In genomic region chr6:90187437-90188049, GRCh38 we compare ENCODE assay signal across 9 cellular contexts.
DNase-seq lines count a peak whose midpoint lies in the region; ATAC-seq and TF ChIP-seq lines count a peak whose summit lies in the region.
"Had no signal": no experiment of that assay in that cellular context is flagged by ENCODE, and none has a peak within 500 bp of the region (broad histone marks: within the 10 kb centered on the region; RNA-seq: fewer than 3 reads in every experiment).

No MANE protein-coding gene starts in this region.

- H3K9ac ChIP-seq in PC-3 (ENCODE audit: low read length) (no peak overlapping the region), fibroblast of lung (ENCODE audit: insufficient read depth, low read length) (no peak overlapping the region)

- no peaks in the 10 kb centered on the region for H3K27me3 ChIP-seq in PC-3 (ENCODE audit: low read length)
- no peaks in the 10 kb centered on the region for H3K27me3 ChIP-seq in fibroblast of lung (ENCODE audit: control insufficient read depth, insufficient read depth, low read length)
- no peaks in the 10 kb centered on the region for H3K27me3 ChIP-seq in osteoblast (ENCODE audit: insufficient read depth, low read length)
- no peaks in the 10 kb centered on the region for H3K27me3 ChIP-seq in Caco-2 (replicated peaks; ENCODE audit: control insufficient read depth, insufficient read depth, low read length)

- H3K27ac ChIP-seq in PC-3 (ENCODE audit: low read length) (no peak overlapping the region), fibroblast of lung (ENCODE audit: insufficient read depth, low read length) (no peak overlapping the region), osteoblast (ENCODE audit: low read depth, low read length) (no peak overlapping the region)

- no peak overlapping the region for H3K4me3 Mint-ChIP-seq in Caco-2 (ENCODE audit: unreplicated experiment)

- H3K9me2 ChIP-seq in PC-3 (replicated peaks; ENCODE audit: low read length), result no peaks in the 10 kb centered on the region

- 0 out of 2 replicates have a peak overlapping the region, but pooled peaks have one; percentile 11 for H3K4me2 ChIP-seq in PC-3 (ENCODE audit: low read length)
- H3K4me2 ChIP-seq in fibroblast of lung (ENCODE audit: extremely low read depth, insufficient read depth, low read length), result peak overlapping the region; percentile 52
- H3K4me2 ChIP-seq in osteoblast (ENCODE audit: insufficient read depth, low read length), result no peak overlapping the region

- POLR2A ChIA-PET in PC-3 (lab: Charles Lee; ENCODE audit: unreplicated experiment) (no interaction called here), Caco-2 (lab: Charles Lee) (no interaction called here)

- no peaks in the 10 kb centered on the region for H3K36me3 ChIP-seq in PC-3 (ENCODE audit: low read depth, low read length)
- H3K36me3 ChIP-seq in fibroblast of lung (ENCODE audit: control insufficient read depth, insufficient read depth, low read length), result no peaks in the 10 kb centered on the region
- H3K36me3 ChIP-seq in osteoblast (ENCODE audit: insufficient read depth, low read length), result no peaks in the 10 kb centered on the region
- H3K36me3 ChIP-seq in Caco-2 (ENCODE audit: control insufficient read depth, insufficient read depth, low read length), result no peaks in the 10 kb centered on the region

- TF ChIP-seq CTCF in PC-3 (conservative IDR thresholded peaks at IDR 0.05; ENCODE audit: low read depth, low read length) (no peak), fibroblast of lung (conservative IDR thresholded peaks at IDR 0.05 in 1 of 2, IDR thresholded peaks at IDR 0.05 in 1 of 2; ENCODE audit: low read depth in 1 of 2, low read length in 2 of 2) (no peak), osteoblast (IDR thresholded peaks at IDR 0.05; ENCODE audit: extremely low read depth, low read depth, low read length) (no peak), Caco-2 (IDR thresholded peaks at IDR 0.05; ENCODE audit: insufficient read depth in 1 of 2, low read depth in 1 of 2, low read length in 1 of 2, severe bottlenecking in 1 of 2, unreplicated experiment in 1 of 2) (no peak)

- H3K4me1 Mint-ChIP-seq in Caco-2 (ENCODE audit: low read depth, unreplicated experiment), result peaks cover 9% of the 10 kb centered on the region

- no peaks in the 10 kb centered on the region for H3K36me3 Mint-ChIP-seq in Caco-2 (ENCODE audit: insufficient read depth, unreplicated experiment)

- ATAC-seq in GM19351 (IDR thresholded peaks at IDR 0.05; ENCODE audit: unreplicated experiment) (peak; percentile 43), PC-3 (no peak), HG03045 (IDR thresholded peaks at IDR 0.05; ENCODE audit: unreplicated experiment) (no peak)

- no peaks in the 10 kb centered on the region for H3K9me3 Mint-ChIP-seq in Caco-2 (ENCODE audit: unreplicated experiment)

- no peaks in the 10 kb centered on the region for H3K79me2 ChIP-seq in PC-3 (ENCODE audit: low read length)
- H3K79me2 ChIP-seq in fibroblast of lung (ENCODE audit: control insufficient read depth, insufficient read depth, low read length), result no peaks in the 10 kb centered on the region
- H3K79me2 ChIP-seq in osteoblast (ENCODE audit: insufficient read depth, low read length), result no peaks in the 10 kb centered on the region

- H3F3A ChIP-seq in PC-3 (ENCODE audit: low read length, unreplicated experiment), result no peaks in the 10 kb centered on the region

- H3K4me1 ChIP-seq in PC-3 (ENCODE audit: insufficient read depth, low read length) (peaks cover 3% of the 10 kb centered on the region; the same call in 1 of the 2 replicates), fibroblast of lung (ENCODE audit: control insufficient read depth, extremely low read depth, insufficient read depth, low read length) (peaks cover 5% of the 10 kb centered on the region), osteoblast (ENCODE audit: insufficient read depth, low read length) (no peaks in the 10 kb centered on the region), Caco-2 (peaks cover 10% of the 10 kb centered on the region)

- H4K20me1 ChIP-seq in PC-3 (ENCODE audit: low read length), result no peaks in the 10 kb centered on the region
- no peaks in the 10 kb centered on the region for H4K20me1 ChIP-seq in fibroblast of lung (ENCODE audit: control insufficient read depth, extremely low read depth, insufficient read depth, low read length)
- H4K20me1 ChIP-seq in osteoblast (ENCODE audit: insufficient read depth, low read length), result no peaks in the 10 kb centered on the region

- H3K27ac Mint-ChIP-seq in Caco-2 (ENCODE audit: unreplicated experiment), result no peak overlapping the region

- intact Hi-C loops in PC-3 (cut with micrococcal nuclease) (no loop called here), Caco-2 (cut with micrococcal nuclease; ENCODE audit: unreplicated experiment) (no loop called here)

- no peaks in the 10 kb centered on the region for H3K27me3 Mint-ChIP-seq in Caco-2 (ENCODE audit: insufficient read depth, unreplicated experiment)

- DNase-seq in PC-3 (no peak), fibroblast of lung (ENCODE audit: low read depth in 2 of 2) (no peak), osteoblast (ENCODE audit: insufficient read length, low spot score, missing footprints) (no peak), Caco-2 (no peak), cerebellar cortex (ENCODE audit: low spot score) (no peak), NCI-H526 treated with DMSO at 0.1 percent for 48 hours (lab: John Stamatoyannopoulos, UW) (no peak)
- DNase-seq: cortex of kidney had no signal

- BruUV-seq in PC-3 (replicated peaks; lab: Mats Ljungman, UMichigan), result no TSS peak
- no TSS peak for BruUV-seq in Caco-2 (replicated peaks; lab: Mats Ljungman, UMichigan)

- CTCF ChIA-PET in PC-3 (lab: Charles Lee) (no interaction called here), Caco-2 (lab: Charles Lee) (interaction anchor here (0.9 kb wide), 1 partner anchor 93 kb away, joined by 4 read pairs; no protein-coding TSS in a partner anchor)

- no peak overlapping the region for H3K4me3 ChIP-seq in PC-3 (ENCODE audit: low read length)
- no peak overlapping the region for H3K4me3 ChIP-seq in fibroblast of lung (replicated peaks in 1 of 4; ENCODE audit: control extremely low read depth in 1 of 4, insufficient read depth in 1 of 4, low read depth in 3 of 4, low read length in 4 of 4)
- no peak overlapping the region for H3K4me3 ChIP-seq in osteoblast (ENCODE audit: insufficient read depth, low read length)
- no peak overlapping the region for H3K4me3 ChIP-seq in Caco-2 (ENCODE audit: low read depth, low read length)

- H2AFZ ChIP-seq in PC-3 (ENCODE audit: low read length) (no peak overlapping the region), fibroblast of lung (ENCODE audit: low read length) (peak overlapping the region; percentile 30), osteoblast (ENCODE audit: low read length) (peak overlapping the region; percentile 33)

- no peaks in the 10 kb centered on the region for H3K9me3 ChIP-seq in PC-3 (ENCODE audit: low read length)
- no peaks in the 10 kb centered on the region for H3K9me3 ChIP-seq in fibroblast of lung (ENCODE audit: control insufficient read depth, insufficient read depth, low read depth, low read length)
- no peaks in the 10 kb centered on the region for H3K9me3 ChIP-seq in osteoblast (ENCODE audit: low read depth, low read length)
- no peaks in the 10 kb centered on the region for H3K9me3 ChIP-seq in Caco-2
